In genomic region chr9:101708855-101709254, GRCh38 we compare ENCODE assay signal across 11 cellular contexts. TPM values are rescaled to one million over a fixed set of nuclear protein-coding genes. Genes with fewer than 3 reads are reported as not detected.
"Had no signal": no experiment of that assay in that cellular context is flagged by ENCODE, and none has a peak within 500 bp of the region (broad histone marks: within the 10 kb centered on the region; RNA-seq: fewer than 3 reads in every experiment).

No MANE protein-coding gene starts in this region.

- H3K4me2 ChIP-seq: GM23338 had no signal

- H3K27ac Mint-ChIP-seq: GM23338, H9, HFFc6 had no signal

- FAIRE-seq: H1, H54 had no signal

- H2AFZ ChIP-seq: GM23248, GM23338 had no signal

- H3K36me3 ChIP-seq: HAP-1 had no signal

- H3K9me3 Mint-ChIP-seq: GM23338, H9 had no signal

- H3K9ac ChIP-seq: GM23248 had no signal

- DNase-seq: GM23248, GOT3, H7, H9, HCEC 1CT, HFFc6 had no signal

- H3K4me3 ChIP-seq: GM23248, GM23338, HAP-1 had no signal

- H3K27ac ChIP-seq: GM23248 had no signal

- H3K4me3 Mint-ChIP-seq: GM23338, H9, HFFc6 had no signal

- ATAC-seq: GM23338, HCT116 had no signal

- H3K9me3 ChIP-seq: HAP-1 had no signal

RNA-seq across cellular contexts. Expression of gene GRIN3A, which starts 29.6 kb away (rescaled TPM):
- total RNA-seq: GM23248, H7, H9, HFFc6 had no signal
- polyA plus RNA-seq: GM23248, H1 had no signal
